8 cellular contexts compared by ENCODE assay signal in genomic region chr1:51616490-51616889, GRCh38. TPM values are rescaled to one million over a fixed set of nuclear protein-coding genes. Genes with fewer than 3 reads are reported as not detected.
DNase-seq lines count a peak whose midpoint lies in the region; ATAC-seq, FAIRE-seq and TF ChIP-seq lines count a peak whose summit lies in the region.

No MANE protein-coding gene starts in this region.

- TF ChIP-seq POLR2A in H1 (IDR thresholded peaks at IDR 0.05; ENCODE audit: control extremely low read depth in 1 of 2, low read depth in 2 of 2, low read length in 2 of 2) = no peak

- no peak overlapping the region for H3K27ac ChIP-seq in H1 (ENCODE audit: low read depth, low read length)
- peak overlapping the region; percentile 83 for H3K27ac ChIP-seq in neutrophil

- no peak overlapping the region for H3K23ac ChIP-seq in H1 (ENCODE audit: insufficient read length)

- no peaks in the 10 kb centered on the region for H3K9me3 ChIP-seq in MG63
- H3K9me3 ChIP-seq in H1 (ENCODE audit: insufficient read depth in 2 of 2, low read depth in 1 of 2, low read length in 1 of 2) = no peaks in the 10 kb centered on the region
- H3K9me3 ChIP-seq in neutrophil = no peaks in the 10 kb centered on the region

- H3K18ac ChIP-seq in H1 (ENCODE audit: extremely low read depth, low read length) = no peak overlapping the region

- no peak overlapping the region for H4K91ac ChIP-seq in H1 (replicated peaks; ENCODE audit: insufficient read length, low read length)

- H2BK15ac ChIP-seq in H1 (ENCODE audit: low read length) = 0 out of 2 replicates have a peak overlapping the region, but pooled peaks have one; percentile 4

- no peak for FAIRE-seq in H1 (lab: Jason Lieb, UNC)

- H2BK5ac ChIP-seq in H1 (ENCODE audit: low read depth, low read length) = no peak overlapping the region; the same call in 1 of the 2 replicates

- H3K56ac ChIP-seq in H1 (replicated peaks; ENCODE audit: insufficient read length, low read depth, low read length) = no peak overlapping the region

- TF ChIP-seq CTCF in BJ (IDR thresholded peaks at IDR 0.05; ENCODE audit: insufficient read depth, low read depth, low read length) (no peak), H1 (IDR thresholded peaks at IDR 0.05; ENCODE audit: control extremely low read depth in 1 of 3, insufficient read depth in 1 of 3, low read depth in 1 of 3, low read length in 3 of 3) (no peak), neutrophil (IDR thresholded peaks at IDR 0.05) (no peak)

- CTCF ChIA-PET in BJ (lab: Yijun Ruan, JAX) = no interaction called here
- CTCF ChIA-PET in H1 (lab: Charles Lee; ENCODE audit: partially characterized antibody) = no interaction called here

- peak overlapping the region; percentile 89 to 92; a peak in 3 of 4 replicates for H3K4me2 ChIP-seq in H1 (ENCODE audit: insufficient read depth in 1 of 2, low read depth in 2 of 2, low read length in 2 of 2)

- no peak overlapping the region; a peak in 1 of 7 replicates for H3K9ac ChIP-seq in H1 (replicated peaks in 1 of 4; ENCODE audit: extremely low read depth in 1 of 4, low read depth in 3 of 4, low read length in 3 of 4)

- no peaks in the 10 kb centered on the region for H3K27me3 ChIP-seq in BJ (ENCODE audit: control insufficient read depth, insufficient read depth, low read length)
- no peaks in the 10 kb centered on the region for H3K27me3 ChIP-seq in MG63
- no peaks in the 10 kb centered on the region for H3K27me3 ChIP-seq in H1 (replicated peaks in 1 of 4; ENCODE audit: control insufficient read depth in 3 of 4, extremely low read depth in 1 of 4, insufficient read depth in 3 of 4, low read length in 3 of 4)
- no peaks in the 10 kb centered on the region for H3K27me3 ChIP-seq in neutrophil

- H3K4me1 ChIP-seq in H1 (replicated peaks in 1 of 4; ENCODE audit: control insufficient read depth in 3 of 4, insufficient read depth in 4 of 4, low read length in 3 of 4) (peaks cover 0 to 3% (median 1%) of the 10 kb centered on the region in 4 experiments; a peak in 2 of 7 replicates), neutrophil (ENCODE audit: control insufficient read depth in 1 of 2, insufficient read depth in 1 of 2, low read depth in 1 of 2, low read length in 1 of 2) (peaks cover 37 to 45% of the 10 kb centered on the region in 2 experiments)

- no peak for TF ChIP-seq RAD21 in H1 (IDR thresholded peaks at IDR 0.05 in 1 of 2, conservative IDR thresholded peaks at IDR 0.05 in 1 of 2; ENCODE audit: low read depth in 2 of 2, low read length in 2 of 2)

- no peaks in the 10 kb centered on the region for H4K20me1 ChIP-seq in H1 (replicated peaks in 1 of 2; ENCODE audit: control insufficient read depth in 1 of 2, insufficient read depth in 2 of 2, low read length in 2 of 2)

- no peak overlapping the region; the same call in 1 of the 2 replicates for H2AK5ac ChIP-seq in H1 (ENCODE audit: low read depth, low read length)

- H3K79me1 ChIP-seq in H1 (ENCODE audit: low read depth, low read length) = no peaks in the 10 kb centered on the region

- H3K79me2 ChIP-seq in H1 (ENCODE audit: control insufficient read depth in 1 of 2, insufficient read depth in 2 of 2, low read length in 2 of 2) = peaks cover 0 to 29% of the 10 kb centered on the region in 2 experiments; a peak in 3 of 4 replicates

- H3K4ac ChIP-seq in H1 (replicated peaks; ENCODE audit: insufficient read length, low read depth, low read length) = no peak overlapping the region

- no peak overlapping the region for H3K14ac ChIP-seq in H1 (ENCODE audit: insufficient read length)

- H4K5ac ChIP-seq in H1 (ENCODE audit: insufficient read length, low read depth, low read length) = no peak overlapping the region

- peaks cover 6% of the 10 kb centered on the region for H3K23me2 ChIP-seq in H1 (ENCODE audit: low read depth, low read length)

- POLR2A ChIA-PET in BJ (lab: Charles Lee) = no interaction called here
- POLR2A ChIA-PET in H1 (lab: Charles Lee; ENCODE audit: partially characterized antibody) = no interaction called here

- H2BK20ac ChIP-seq in H1 (ENCODE audit: low read length) = no peak overlapping the region

- H3K4me3 ChIP-seq in BJ (ENCODE audit: low read depth, low read length) (0 out of 2 replicates have a peak overlapping the region, but pooled peaks have one; percentile 1), MG63 (peak overlapping the region; percentile 97), H1 (ENCODE audit: extremely low read depth in 1 of 4, insufficient read depth in 2 of 4, low read depth in 3 of 4, low read length in 4 of 4) (peak overlapping the region in 3 of 4 experiments; percentile 12 to 100 (median 17); a peak in 4 of 8 replicates), neutrophil (ENCODE audit: low read depth in 1 of 2, low read length in 1 of 2) (peak overlapping the region in 1 of 2 experiments; percentile 85)

- no peak overlapping the region for H4K8ac ChIP-seq in H1 (ENCODE audit: extremely low read depth, insufficient read depth, low read length)

- H2BK120ac ChIP-seq in H1 (replicated peaks; ENCODE audit: low read depth, low read length) = no peak overlapping the region

- WGBS in H1 (ENCODE audit: extremely low coverage in 1 of 2, insufficient coverage in 1 of 2, insufficient read length in 1 of 2, insufficient replicate concordance in 2 of 2, low coverage in 1 of 2, low lambda C conversion rate in 2 of 2, missing lambda C conversion rate in 1 of 2), 2 experiments = 70% methylated on average over 4 of the region's 4 CpGs; no CpG with 5 or more reads in 1 of the 2 experiments

- no peak for ATAC-seq in GM21619 (IDR thresholded peaks at IDR 0.05; ENCODE audit: unreplicated experiment)
- no peak for ATAC-seq in GM18868 (IDR thresholded peaks at IDR 0.05; ENCODE audit: unreplicated experiment)

- H2AFZ ChIP-seq in H1 (ENCODE audit: low read length) = peak overlapping the region; percentile 22; the same call in 1 of the 2 replicates

- no peak for TF ChIP-seq EP300 in H1 (IDR thresholded peaks at IDR 0.05; ENCODE audit: borderline replicate concordance in 1 of 2, low read depth in 2 of 2, low read length in 2 of 2)

- no peak for DNase-seq in BJ (ENCODE audit: low read depth)
- DNase-seq in MG63 = no peak
- no peak for DNase-seq in H1 (ENCODE audit: low read depth in 1 of 2, low spot score in 2 of 2)
- no peak for DNase-seq in stimulated activated naive CD4-positive, alpha-beta T cell treated with Interleukin-2 at 50 U/mL for 16 hours (lab: John Stamatoyannopoulos, UW)
- DNase-seq in UCSD-AML1 (lab: John Stamatoyannopoulos, UW; ENCODE audit: unreplicated experiment) = no peak

- peak overlapping the region; percentile 91 for H2BK12ac ChIP-seq in H1 (ENCODE audit: low read depth, low read length)

- H3K36me3 ChIP-seq in BJ (ENCODE audit: control insufficient read depth, insufficient read depth, low read length) = no peaks in the 10 kb centered on the region
- H3K36me3 ChIP-seq in MG63 = no peaks in the 10 kb centered on the region
- no peaks in the 10 kb centered on the region for H3K36me3 ChIP-seq in H1 (ENCODE audit: control insufficient read depth in 2 of 4, insufficient read depth in 4 of 4, low read length in 3 of 4)
- H3K36me3 ChIP-seq in neutrophil = no peaks in the 10 kb centered on the region

TF ChIP-seq in H1, 55 proteins besides CTCF, POLR2A, EP300 and RAD21:
- TF ChIP-seq TCF12 (IDR thresholded peaks at IDR 0.05; ENCODE audit: low read depth, low read length) (no peak), ATF2 (IDR thresholded peaks at IDR 0.05; ENCODE audit: low read length) (no peak), POLR2AphosphoS5 (IDR thresholded peaks at IDR 0.05; ENCODE audit: low read depth, low read length) (no peak), GTF2F1 (IDR thresholded peaks at IDR 0.05; ENCODE audit: borderline replicate concordance, low read depth, low read length) (no peak), HDAC2 (IDR thresholded peaks at IDR 0.05; ENCODE audit: borderline replicate concordance in 1 of 2, low read depth in 2 of 2, low read length in 2 of 2) (0 out of 4 replicates have a peak, but pooled peaks of 1 of the 2 experiments have one; percentile 5), ASH2L (IDR thresholded peaks at IDR 0.05; ENCODE audit: low read length) (no peak), TEAD4 (IDR thresholded peaks at IDR 0.05; ENCODE audit: low read depth, low read length) (no peak)

RNA-seq across cellular contexts. Expression of gene OSBPL9, which starts 0.4 kb away (rescaled TPM):
- polyA plus RNA-seq in BJ (2011; rRNA removed) (68.3 and 86.5 TPM in 2 replicates), H1 (2011; rRNA removed) (40.5 and 58.2 TPM in 2 replicates)
- polyA minus RNA-seq in BJ (2011; rRNA and poly(A)+ RNA removed) = 67.7 and 109 TPM in 2 replicates
- 31.7 and 45.5 TPM in 2 replicates for total RNA-seq in MG63 (2014; rRNA removed; shearing (Covaris generic); ENCODE audit: low replicate concordance)
- 62.3 and 71.6 TPM in 2 replicates for total RNA-seq in H1 (2021; fragmentation: NEBNext Ultra II Directional; extraction: Animal tissue kit (Norgen Biotek cat#: 25700))
- 46.1 TPM for polyA plus RNA-seq in H1 (2011; cell fraction: cytosol; rRNA removed)
- 63.8 TPM for polyA plus RNA-seq in H1 (2011; cell fraction: nucleus; rRNA removed)
- 41.1 to 64.3 TPM (median 51.2 TPM) in 4 replicates for polyA plus RNA-seq in H1 (2012, experiment 1 of 2)
- polyA plus RNA-seq in H1 (2012, experiment 2 of 2) = 3.8 TPM
- 52.9 TPM for polyA plus RNA-seq in H1 (2013, experiment 1 of 2)
- polyA plus RNA-seq in H1 (2013, experiment 2 of 2) = 54.7 TPM
- 140 and 178 TPM in 2 replicates for polyA minus RNA-seq in H1 (2011; rRNA and poly(A)+ RNA removed)
- 62.7 TPM for polyA minus RNA-seq in H1 (2011; cell fraction: cytosol; rRNA and poly(A)+ RNA removed)
- polyA minus RNA-seq in H1 (2011; cell fraction: nucleus; rRNA and poly(A)+ RNA removed) = 120 TPM
